In genomic region chr1:148699357-148699756, GRCh38 we compare ENCODE assay signal across 2 cellular contexts. TPM values are rescaled to one million over a fixed set of nuclear protein-coding genes. Genes with fewer than 3 reads are reported as not detected.
"Had no signal": no experiment of that assay in that cellular context is flagged by ENCODE, and none has a peak within 500 bp of the region (broad histone marks: within the 10 kb centered on the region; RNA-seq: fewer than 3 reads in every experiment).

No MANE protein-coding gene starts in this region.

RNA-seq across cellular contexts. Expression of gene NUDT4B, which starts 49.2 kb away (rescaled TPM):
- total RNA-seq: cardiac septum, MCF 10A had no signal
